8 cellular contexts compared by ENCODE assay signal in the genomic region with DNA sequence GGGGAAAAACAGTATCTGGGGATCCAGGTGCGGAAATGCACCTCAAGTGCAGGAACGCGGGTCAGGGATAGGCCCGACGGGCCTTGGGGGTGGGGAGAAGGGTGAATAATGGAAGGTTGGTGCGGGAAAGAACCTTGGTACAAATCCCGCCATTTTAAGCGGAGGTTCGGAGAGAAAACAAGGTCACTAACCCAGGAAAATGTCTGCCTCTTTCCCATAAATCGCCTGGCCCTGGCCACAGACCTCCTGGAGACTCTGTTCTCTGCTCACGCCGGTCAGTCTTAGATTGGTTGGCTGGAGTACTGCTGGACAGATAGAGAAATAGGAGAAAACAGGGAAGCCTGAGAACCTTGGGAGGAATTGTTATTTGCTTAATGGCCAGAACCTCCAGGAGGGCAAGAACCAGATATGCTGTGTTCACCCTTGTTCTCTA. TPM values are rescaled to one million over a fixed set of nuclear protein-coding genes. Genes with fewer than 3 reads are reported as not detected.
DNase-seq lines count a peak whose midpoint lies in the region; ATAC-seq and FAIRE-seq lines count a peak whose summit lies in the region.

No MANE protein-coding gene starts in this region.

- H3K9me3 ChIP-seq in iPS DF 6.9 (ENCODE audit: control insufficient read depth, insufficient read depth, low read length) (no peaks in the 10 kb centered on the region), small intestine (ENCODE audit: control insufficient read depth, low read depth) (no peaks in the 10 kb centered on the region), HAP-1 (no peaks in the 10 kb centered on the region)

- H3K27ac Mint-ChIP-seq in activated T-cell treated with anti-CD3 and anti-CD28 coated beads, Interleukin-2, amount 50 U/mL, for 72 hours = peak overlapping the region; percentile 93
- H3K27ac Mint-ChIP-seq in activated T-helper 2 cell treated with anti-CD3 and anti-CD28 coated beads, Interferon-gamma antibody, Interleukin-2, Interleukin-4, amounts not matched to agents 10 μg/mL and 5 μg/mL and 100 μg/mL, durations not matched to agents 14 hours and 24 hours and 36 hours = peak overlapping the region; percentile 89

- H3K4me3 Mint-ChIP-seq in activated T-cell treated with anti-CD3 and anti-CD28 coated beads, Interleukin-2, amount 50 U/mL, for 72 hours = peak overlapping the region; percentile 88 to 95
- peak overlapping the region; percentile 87 for H3K4me3 Mint-ChIP-seq in activated T-helper 2 cell treated with anti-CD3 and anti-CD28 coated beads, Interferon-gamma antibody, Interleukin-2, Interleukin-4, amounts not matched to agents 10 μg/mL and 5 μg/mL and 100 μg/mL, durations not matched to agents 14 hours and 24 hours and 36 hours (ENCODE audit: low read depth)

- H3K9me3 Mint-ChIP-seq in activated T-cell treated with anti-CD3 and anti-CD28 coated beads, Interleukin-2, amount 50 U/mL, for 72 hours = no peaks in the 10 kb centered on the region
- no peaks in the 10 kb centered on the region for H3K9me3 Mint-ChIP-seq in activated T-helper 2 cell treated with anti-CD3 and anti-CD28 coated beads, Interferon-gamma antibody, Interleukin-2, Interleukin-4, amounts not matched to agents 10 μg/mL and 5 μg/mL and 100 μg/mL, durations not matched to agents 14 hours and 24 hours and 36 hours

- H3K36me3 Mint-ChIP-seq in activated T-cell treated with anti-CD3 and anti-CD28 coated beads, Interleukin-2, amount 50 U/mL, for 72 hours (ENCODE audit: insufficient read depth in 2 of 2) = peaks cover 5% of the 10 kb centered on the region in 2 donors
- peaks cover 24% of the 10 kb centered on the region for H3K36me3 Mint-ChIP-seq in activated T-helper 2 cell treated with anti-CD3 and anti-CD28 coated beads, Interferon-gamma antibody, Interleukin-2, Interleukin-4, amounts not matched to agents 10 μg/mL and 5 μg/mL and 100 μg/mL, durations not matched to agents 14 hours and 24 hours and 36 hours (ENCODE audit: low read depth)

- no peaks in the 10 kb centered on the region for H3K27me3 Mint-ChIP-seq in activated T-cell treated with anti-CD3 and anti-CD28 coated beads, Interleukin-2, amount 50 U/mL, for 72 hours (ENCODE audit: low read depth)
- H3K27me3 Mint-ChIP-seq in activated T-helper 2 cell treated with anti-CD3 and anti-CD28 coated beads, Interferon-gamma antibody, Interleukin-2, Interleukin-4, amounts not matched to agents 10 μg/mL and 5 μg/mL and 100 μg/mL, durations not matched to agents 14 hours and 24 hours and 36 hours (ENCODE audit: low read depth) = no peaks in the 10 kb centered on the region

- no peaks in the 10 kb centered on the region for H3K4me1 ChIP-seq in iPS DF 6.9 (ENCODE audit: control insufficient read depth, insufficient read depth, low read length)
- H3K4me1 ChIP-seq in small intestine (ENCODE audit: control insufficient read depth in 2 of 2, insufficient read depth in 1 of 2, low read depth in 1 of 2, low read length in 1 of 2) = peaks cover 0 to 5% of the 10 kb centered on the region in 2 donors
- peaks cover 30% of the 10 kb centered on the region for H3K4me1 ChIP-seq in HAP-1

- no peak for FAIRE-seq in small intestine (lab: Jason Lieb, UNC)

- in situ Hi-C loops in KBM-7 (cut with MboI; ENCODE audit: low pct_unique_long_range_greater_than_20kb, low sequenced_read_pairs) (no loop called here), HAP-1 (cut with MboI; ENCODE audit: low sequenced_read_pairs) (loop anchor here (25.0 kb wide), 1 partner anchor 644 kb away; the partner anchor contains the start of gene CPEB2)

- DNase-seq in activated T-cell treated with anti-CD3 and anti-CD28 coated beads, Interleukin-2, amount 50 U/mL, for 72 hours = no peak
- no peak for DNase-seq in activated T-cell treated with anti-CD3 and anti-CD28 coated beads, Interleukin-2, amount 50 U/mL, for 48 hours
- no peak for DNase-seq in activated T-helper 2 cell treated with anti-CD3 and anti-CD28 coated beads, Interferon-gamma antibody, Interleukin-2, Interleukin-4, amounts not matched to agents 10 μg/mL and 5 μg/mL and 100 μg/mL, durations not matched to agents 14 hours and 24 hours and 36 hours (ENCODE audit: low spot score)
- DNase-seq in iPS DF 6.9 (ENCODE audit: low read depth, low spot score) (no peak), small intestine (no peak), KBM-7 (no peak), HAP-1 (ENCODE audit: low spot score in 2 of 2) (no peak), NCI-H1694 (lab: John Stamatoyannopoulos, UW) (no peak)

- H3K36me3 ChIP-seq in iPS DF 6.9 (ENCODE audit: control insufficient read depth, insufficient read depth, low read length) = no peaks in the 10 kb centered on the region
- H3K36me3 ChIP-seq in small intestine (ENCODE audit: control insufficient read depth in 2 of 2, insufficient read depth in 2 of 2, low read length in 2 of 2) = no peaks in the 10 kb centered on the region
- peaks cover 4% of the 10 kb centered on the region; the same call in 1 of the 2 replicates for H3K36me3 ChIP-seq in HAP-1 (replicated peaks)

- no peak for ATAC-seq in activated T-cell treated with anti-CD3 and anti-CD28 coated beads, Interleukin-2, amount 50 U/mL, for 72 hours (replicated peaks in 1 of 2)

- H3K27me3 ChIP-seq in iPS DF 6.9 (ENCODE audit: control insufficient read depth, insufficient read depth, low read length) (no peaks in the 10 kb centered on the region), small intestine (ENCODE audit: control insufficient read depth in 2 of 2, insufficient read depth in 2 of 2, low read length in 2 of 2) (no peaks in the 10 kb centered on the region), HAP-1 (ENCODE audit: low read depth) (no peaks in the 10 kb centered on the region)

- H3K27ac ChIP-seq in iPS DF 6.9 (ENCODE audit: low read length) (no peak overlapping the region), small intestine (ENCODE audit: low read depth in 1 of 2, low read length in 1 of 2) (peak overlapping the region; percentile 95 to 96)

- intact Hi-C loops in activated T-helper 2 cell treated with anti-CD3 and anti-CD28 coated beads, Interferon-gamma antibody, Interleukin-2, Interleukin-4, amounts not matched to agents 10 μg/mL and 5 μg/mL and 100 μg/mL, durations not matched to agents 14 hours and 24 hours and 36 hours (cut with micrococcal nuclease) = loop anchor here (5.0 to 10.0 kb wide), 2 partner anchors 141 to 569 kb away; partner anchors contain the start of gene TAPT1

- H3K4me3 ChIP-seq in iPS DF 6.9 (ENCODE audit: low read length) = peak overlapping the region; percentile 42; the same call in 1 of the 2 replicates
- peak overlapping the region; percentile 66 to 75 for H3K4me3 ChIP-seq in small intestine (ENCODE audit: low read depth in 1 of 2, low read length in 2 of 2)
- no peak overlapping the region for H3K4me3 ChIP-seq in HAP-1

- no CpG with 5 or more reads among the region's 12 CpGs for WGBS in iPS DF 6.9 (ENCODE audit: insufficient coverage, insufficient read length)
- WGBS in small intestine, 3 donors = 63 to 81% (median 75%) methylated on average over 12 of the region's 12 CpGs

- H3K4me1 Mint-ChIP-seq in activated T-cell treated with anti-CD3 and anti-CD28 coated beads, Interleukin-2, amount 50 U/mL, for 72 hours (ENCODE audit: low read depth) = peaks cover 68% of the 10 kb centered on the region
- peaks cover 47% of the 10 kb centered on the region for H3K4me1 Mint-ChIP-seq in activated T-helper 2 cell treated with anti-CD3 and anti-CD28 coated beads, Interferon-gamma antibody, Interleukin-2, Interleukin-4, amounts not matched to agents 10 μg/mL and 5 μg/mL and 100 μg/mL, durations not matched to agents 14 hours and 24 hours and 36 hours (ENCODE audit: low read depth)

RNA-seq across cellular contexts. Expression of gene FBXL5, which starts 0.9 kb away (rescaled TPM):
- 10 to 100 TPM; 39.5 to 40.5 TPM for total RNA-seq in activated T-cell treated with anti-CD3 and anti-CD28 coated beads, Interleukin-2, amount 50 U/mL, for 72 hours
- total RNA-seq in activated T-helper 2 cell treated with anti-CD3 and anti-CD28 coated beads, Interferon-gamma antibody, Interleukin-2, Interleukin-4, amounts not matched to agents 10 μg/mL and 5 μg/mL and 100 μg/mL, durations not matched to agents 14 hours and 24 hours and 36 hours = 28.9 and 30.3 TPM in 2 replicates
- polyA plus RNA-seq in small intestine = 10 to 100 TPM; 38.4 to 54.6 (median 52.6) TPM

RNA-seq across cellular contexts. Expression of gene FAM200B, which starts 25.6 kb away (rescaled TPM):
- total RNA-seq in activated T-cell treated with anti-CD3 and anti-CD28 coated beads, Interleukin-2, amount 50 U/mL, for 72 hours = 10 to 100 TPM; 15.8 to 23.1 TPM
- total RNA-seq in activated T-helper 2 cell treated with anti-CD3 and anti-CD28 coated beads, Interferon-gamma antibody, Interleukin-2, Interleukin-4, amounts not matched to agents 10 μg/mL and 5 μg/mL and 100 μg/mL, durations not matched to agents 14 hours and 24 hours and 36 hours = 5.6 and 6.8 TPM in 2 replicates
- 10 to 100 TPM; 40.4 to 78.3 (median 58.9) TPM for polyA plus RNA-seq in small intestine

RNA-seq across cellular contexts. Expression of gene BST1, which starts 46.8 kb away (rescaled TPM):
- under 1 TPM; 0.24 to 0.65 TPM for total RNA-seq in activated T-cell treated with anti-CD3 and anti-CD28 coated beads, Interleukin-2, amount 50 U/mL, for 72 hours
- 0.50 and 1.8 TPM in 2 replicates for total RNA-seq in activated T-helper 2 cell treated with anti-CD3 and anti-CD28 coated beads, Interferon-gamma antibody, Interleukin-2, Interleukin-4, amounts not matched to agents 10 μg/mL and 5 μg/mL and 100 μg/mL, durations not matched to agents 14 hours and 24 hours and 36 hours
- 10 to 100 TPM; 13.4 to 83.8 (median 74.7) TPM for polyA plus RNA-seq in small intestine
